In the genomic region with DNA sequence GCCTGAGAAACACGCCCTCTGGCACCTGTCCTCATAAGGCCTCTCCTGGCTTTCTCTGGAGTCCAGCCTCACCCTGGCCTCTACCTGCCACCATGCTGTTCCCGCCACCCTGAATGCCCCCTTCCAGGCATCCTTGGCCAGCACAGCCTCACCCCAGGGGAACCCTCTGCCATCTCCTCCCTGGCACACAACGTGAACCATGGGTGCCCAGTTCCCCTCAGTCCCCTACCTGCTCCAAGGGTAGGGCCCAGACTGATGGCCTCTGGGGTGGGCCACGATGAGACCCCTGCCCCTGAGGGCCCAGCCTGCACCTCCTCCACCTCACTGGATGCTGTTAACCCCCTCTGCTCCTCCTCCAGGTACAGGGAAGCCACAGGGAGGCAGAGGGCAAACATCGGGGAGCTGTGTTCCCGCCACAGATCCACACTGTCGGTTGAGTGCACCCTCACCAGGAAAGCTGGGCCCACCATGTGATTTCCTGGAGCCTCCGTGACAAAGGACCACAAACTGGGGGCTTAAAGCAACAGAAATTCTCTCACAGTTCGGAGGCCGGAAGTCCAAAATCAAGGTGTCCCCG, we compare ENCODE assay signal across 10 cellular contexts.
A peak's percentile ranks its signal among the peaks of the same experiment; 100 is the strongest.
DNase-seq lines count a peak whose midpoint lies in the region; ATAC-seq and TF ChIP-seq lines count a peak whose summit lies in the region.
"Had no signal": no experiment of that assay in that cellular context is flagged by ENCODE, and none has a peak within 500 bp of the region (broad histone marks: within the 10 kb centered on the region; RNA-seq: fewer than 3 reads in every experiment).

No MANE protein-coding gene starts in this region.

- peak overlapping the region; percentile 96 for H2AFZ ChIP-seq in Loucy (ENCODE audit: low read length)

- H3K9ac ChIP-seq in Loucy (ENCODE audit: low read depth, low read length, poor library complexity, severe bottlenecking) = no peak overlapping the region

- peaks cover 29% of the 10 kb centered on the region for H3K4me1 ChIP-seq in CD4-positive, alpha-beta memory T cell (ENCODE audit: insufficient read depth, low read length)
- H3K4me1 ChIP-seq in Loucy (ENCODE audit: insufficient read depth, low read length, poor library complexity, severe bottlenecking) = peaks cover 32% of the 10 kb centered on the region
- H3K4me1 ChIP-seq in neutrophil (ENCODE audit: control insufficient read depth in 1 of 2, insufficient read depth in 1 of 2, low read depth in 1 of 2, low read length in 1 of 2) = peaks cover 24 to 29% of the 10 kb centered on the region in 2 experiments

- no peak overlapping the region for H3K4me3 ChIP-seq in CD4-positive, alpha-beta memory T cell (ENCODE audit: low read length in 2 of 2)
- H3K4me3 ChIP-seq in Loucy (ENCODE audit: low read length, poor library complexity, severe bottlenecking) (peak overlapping the region; percentile 76), neutrophil (ENCODE audit: low read depth in 1 of 2, low read length in 1 of 2) (peak overlapping the region; percentile 67 to 76)

- H4K20me1 ChIP-seq in Loucy (ENCODE audit: insufficient read depth, low read length, poor library complexity, severe bottlenecking) = peaks cover 11% of the 10 kb centered on the region

- peaks cover 5% of the 10 kb centered on the region for H3K36me3 ChIP-seq in CD4-positive, alpha-beta memory T cell (ENCODE audit: insufficient read depth, low read length)
- H3K36me3 ChIP-seq in Loucy (ENCODE audit: insufficient read depth, low read length) = no peaks in the 10 kb centered on the region
- H3K36me3 ChIP-seq in neutrophil = no peaks in the 10 kb centered on the region
- H3K36me3 ChIP-seq: WERI-Rb-1 had no signal

- intact Hi-C loops in CD4-positive, alpha-beta memory T cell (cut with micrococcal nuclease) = no loop called here
- intact Hi-C loops in dendritic cell treated with granulocyte-macrophage colony-stimulating factor and Interleukin-4, amounts not matched to agents 40 ng/mL and 50 ng/mL, for 4 days (cut with micrococcal nuclease) = no loop called here

- H3K9me3 ChIP-seq in CD4-positive, alpha-beta memory T cell (ENCODE audit: control insufficient read depth in 1 of 2, low read length in 2 of 2) = no peaks in the 10 kb centered on the region
- H3K9me3 ChIP-seq in Loucy (ENCODE audit: insufficient read depth, low read depth, low read length) (no peaks in the 10 kb centered on the region), neutrophil (no peaks in the 10 kb centered on the region)

- ATAC-seq in HG03354 (IDR thresholded peaks at IDR 0.05; ENCODE audit: poor library complexity, severe bottlenecking, unreplicated experiment) = no peak

- no peaks in the 10 kb centered on the region for H3K9me2 ChIP-seq in Loucy (replicated peaks; ENCODE audit: low read depth, low read length)

- no peaks in the 10 kb centered on the region for H3K27me3 ChIP-seq in CD4-positive, alpha-beta memory T cell (ENCODE audit: insufficient read depth, low read length)
- H3K27me3 ChIP-seq in Loucy (ENCODE audit: insufficient read depth, low read length, poor library complexity, severe bottlenecking) (no peaks in the 10 kb centered on the region), neutrophil (peaks cover 15% of the 10 kb centered on the region)

- H3K4me2 ChIP-seq in Loucy (ENCODE audit: low read depth, low read length, poor library complexity, severe bottlenecking) = peak overlapping the region; percentile 97

- POLR2A ChIA-PET in CD4-positive, alpha-beta memory T cell (lab: Charles Lee; ENCODE audit: partially characterized antibody) = interaction anchor here (1.1 to 2.2 kb wide), 3 partner anchors 9 to 29 kb away, joined by 3 to 10 read pairs (median 4); no protein-coding TSS in a partner anchor

- H3K27ac Mint-ChIP-seq in CD4-positive, alpha-beta memory T cell = peak overlapping the region; percentile 58 to 95 (median 91)
- peak overlapping the region; percentile 78 for H3K27ac Mint-ChIP-seq in dendritic cell treated with granulocyte-macrophage colony-stimulating factor and Interleukin-4, amounts not matched to agents 40 ng/mL and 50 ng/mL, for 4 days

- peaks cover 0 to 3% (median 0%) of the 10 kb centered on the region in 8 donors for H3K9me3 Mint-ChIP-seq in CD4-positive, alpha-beta memory T cell
- H3K9me3 Mint-ChIP-seq in dendritic cell treated with granulocyte-macrophage colony-stimulating factor and Interleukin-4, amounts not matched to agents 40 ng/mL and 50 ng/mL, for 4 days = no peaks in the 10 kb centered on the region

- H3K27ac ChIP-seq in CD4-positive, alpha-beta memory T cell (ENCODE audit: low read depth, low read length) = no peak overlapping the region
- peak overlapping the region; percentile 85 for H3K27ac ChIP-seq in neutrophil
- H3K27ac ChIP-seq: WERI-Rb-1 had no signal

- CTCF ChIA-PET in CD4-positive, alpha-beta memory T cell (lab: Charles Lee; ENCODE audit: partially characterized antibody) = no interaction called here

- H3K4me3 Mint-ChIP-seq in CD4-positive, alpha-beta memory T cell = peak overlapping the region; percentile 85 to 100 (median 97)
- H3K4me3 Mint-ChIP-seq in dendritic cell treated with granulocyte-macrophage colony-stimulating factor and Interleukin-4, amounts not matched to agents 40 ng/mL and 50 ng/mL, for 4 days = peak overlapping the region; percentile 88

- TF ChIP-seq CTCF in Loucy (conservative IDR thresholded peaks at IDR 0.05; ENCODE audit: low read length) (no peak), neutrophil (IDR thresholded peaks at IDR 0.05) (no peak)

- H3K4me1 Mint-ChIP-seq in CD4-positive, alpha-beta memory T cell = peaks cover 13 to 32% (median 23%) of the 10 kb centered on the region in 4 donors
- peaks cover 32% of the 10 kb centered on the region for H3K4me1 Mint-ChIP-seq in dendritic cell treated with granulocyte-macrophage colony-stimulating factor and Interleukin-4, amounts not matched to agents 40 ng/mL and 50 ng/mL, for 4 days (ENCODE audit: low read depth)

- no peaks in the 10 kb centered on the region for H3F3A ChIP-seq in Loucy (ENCODE audit: low read depth)

- H3K27me3 Mint-ChIP-seq in CD4-positive, alpha-beta memory T cell = no peaks in the 10 kb centered on the region
- H3K27me3 Mint-ChIP-seq in dendritic cell treated with granulocyte-macrophage colony-stimulating factor and Interleukin-4, amounts not matched to agents 40 ng/mL and 50 ng/mL, for 4 days = peaks cover 16% of the 10 kb centered on the region

- no peak for DNase-seq in CD4-positive, alpha-beta memory T cell
- no peak for DNase-seq in DMS114 treated with DMSO at 0.1 percent for 48 hours (lab: John Stamatoyannopoulos, UW; ENCODE audit: unreplicated experiment)
- DNase-seq in HuH-7.5 (ENCODE audit: low spot score) = no peak
- no peak for DNase-seq in NCI-H1105 (lab: John Stamatoyannopoulos, UW)
- DNase-seq: NCI-H2081 had no signal

- H3K36me3 Mint-ChIP-seq in CD4-positive, alpha-beta memory T cell = peaks cover 4 to 7% of the 10 kb centered on the region in 2 donors
- H3K36me3 Mint-ChIP-seq in dendritic cell treated with granulocyte-macrophage colony-stimulating factor and Interleukin-4, amounts not matched to agents 40 ng/mL and 50 ng/mL, for 4 days (ENCODE audit: low read depth) = peaks cover 27% of the 10 kb centered on the region

- peaks cover 37% of the 10 kb centered on the region for H3K79me2 ChIP-seq in Loucy (ENCODE audit: insufficient read depth, low read length)

Comparison
In these comparisons a context has a peak if more than half of its experiments do, and no peak if none do; other contexts are left out.
1. H3K4me3 ChIP-seq: peak in Loucy (single experiment) and neutrophil (2 of 2); none in CD4-positive, alpha-beta memory T cell (0 of 2).